Comparison of ENCODE assay signal across 1 cellular context in genomic region chr11:119056397-119056999, GRCh38.
TF ChIP-seq lines count a peak whose summit lies in the region.

No MANE protein-coding gene starts in this region.

TF ChIP-seq in K562, 482 proteins besides CTCF, POLR2A, EP300 and RAD21 (continued from another document and continues in another):
- TF ChIP-seq ZBTB40 (IDR thresholded peaks at IDR 0.05) (0 out of 2 replicates have a peak, but pooled peaks have one; percentile 40), ZBTB40 (CRISPR knock-in tag; IDR thresholded peaks at IDR 0.05) (no peak), JUNB (CRISPR knock-in tag; conservative IDR thresholded peaks at IDR 0.05) (no peak), MLX (CRISPR knock-in tag; conservative IDR thresholded peaks at IDR 0.05) (0 out of 4 replicates have a peak, but pooled peaks of 1 of the 2 experiments have one; percentile 27), RBM25 (IDR thresholded peaks at IDR 0.05; ENCODE audit: low read depth, low read length, severe bottlenecking) (no peak), ARID4B (CRISPR knock-in tag; IDR thresholded peaks at IDR 0.05) (peak; percentile 51), ID3 (CRISPR knock-in tag; IDR thresholded peaks at IDR 0.05) (no peak), ID3 (tag; IDR thresholded peaks at IDR 0.05) (0 out of 2 replicates have a peak, but pooled peaks have one; percentile 17), FUS (optimal IDR thresholded peaks at IDR 0.05; ENCODE audit: low read depth, low read length) (no peak), MIER1 (IDR thresholded peaks at IDR 0.05; ENCODE audit: low read depth) (no peak), NCOR1 (IDR thresholded peaks at IDR 0.05) (no peak), GTF2A2 (tag; IDR thresholded peaks at IDR 0.05) (0 out of 2 replicates have a peak, but pooled peaks have one; percentile 25), ZBTB33 (CRISPR knock-in tag; IDR thresholded peaks at IDR 0.05) (0 out of 2 replicates have a peak, but pooled peaks have one; percentile 24), ZNF263 (CRISPR knock-in tag; IDR thresholded peaks at IDR 0.05; ENCODE audit: borderline replicate concordance) (0 out of 2 replicates have a peak, but pooled peaks have one; percentile 23), STAT5A (IDR thresholded peaks at IDR 0.05; ENCODE audit: borderline replicate concordance, low read length) (no peak), ZNF143 (CRISPR knock-in tag; IDR thresholded peaks at IDR 0.05) (peak; percentile 21), PRPF4 (IDR thresholded peaks at IDR 0.05; ENCODE audit: insufficient read depth, low read depth, low read length, poor library complexity, severe bottlenecking) (peak; percentile 66), MCM2 (IDR thresholded peaks at IDR 0.05; ENCODE audit: low read depth) (no peak), GABPB2 (CRISPR knock-in tag; conservative IDR thresholded peaks at IDR 0.05) (0 out of 2 replicates have a peak, but pooled peaks have one; percentile 21), KAT7 (CRISPR knock-in tag; IDR thresholded peaks at IDR 0.05; ENCODE audit: borderline replicate concordance) (peak; percentile 76), ZBTB8A (IDR thresholded peaks at IDR 0.05; ENCODE audit: partially characterized antibody) (no peak), ILF3 (IDR thresholded peaks at IDR 0.05; ENCODE audit: borderline replicate concordance) (peak; percentile 65; the same call in 1 of the 2 replicates), NKRF (IDR thresholded peaks at IDR 0.05; ENCODE audit: borderline replicate concordance) (peak; percentile 27; the same call in 1 of the 2 replicates), KLF13 (tag; IDR thresholded peaks at IDR 0.05; ENCODE audit: borderline replicate concordance, low read depth) (peak; percentile 46; the same call in 1 of the 2 replicates), SP2 (IDR thresholded peaks at IDR 0.05; ENCODE audit: extremely low read depth, low read depth, low read length, poor library complexity, severe bottlenecking) (no peak), ZC3H4 (CRISPR knock-in tag; IDR thresholded peaks at IDR 0.05; ENCODE audit: borderline replicate concordance) (peak; percentile 63), ZFP91 (CRISPR knock-in tag; IDR thresholded peaks at IDR 0.05) (no peak), POU5F1 (IDR thresholded peaks at IDR 0.05; ENCODE audit: borderline replicate concordance, low read depth, low read length, partially characterized antibody) (no peak), ZNF121 (CRISPR knock-in tag; conservative IDR thresholded peaks at IDR 0.05) (no peak), NR2C2 (CRISPR knock-in tag; IDR thresholded peaks at IDR 0.05) (no peak), NR2C2 (tag; IDR thresholded peaks at IDR 0.05) (no peak), PHB (CRISPR knock-in tag; IDR thresholded peaks at IDR 0.05) (peak; percentile 13; the same call in 1 of the 2 replicates), RBM14 (IDR thresholded peaks at IDR 0.05; ENCODE audit: borderline replicate concordance, insufficient read depth, low read depth, low read length) (peak; percentile 98; the same call in 1 of the 2 replicates), ZNF57 (CRISPR knock-in tag; IDR thresholded peaks at IDR 0.05) (no peak), SP1 (CRISPR knock-in tag; IDR thresholded peaks at IDR 0.05) (peak; percentile 50; the same call in 1 of the 2 replicates), SRSF3 (IDR thresholded peaks at IDR 0.05; ENCODE audit: insufficient read depth, low read length) (peak; percentile 94; the same call in 1 of the 2 replicates), ZNF511 (CRISPR knock-in tag; IDR thresholded peaks at IDR 0.05) (peak; percentile 87), ZNF586 (CRISPR knock-in tag; conservative IDR thresholded peaks at IDR 0.05) (no peak), CREM (IDR thresholded peaks at IDR 0.05; ENCODE audit: low read depth) (no peak), NONO (IDR thresholded peaks at IDR 0.05; ENCODE audit: low read depth in 2 of 2, low read length in 1 of 2) (peak in 1 of 2 experiments; percentile 68; a peak in 1 of 4 replicates), RUNX1 (IDR thresholded peaks at IDR 0.05; ENCODE audit: low read depth) (no peak)
